ENCODE assay signal across 9 cellular contexts in the genomic region with DNA sequence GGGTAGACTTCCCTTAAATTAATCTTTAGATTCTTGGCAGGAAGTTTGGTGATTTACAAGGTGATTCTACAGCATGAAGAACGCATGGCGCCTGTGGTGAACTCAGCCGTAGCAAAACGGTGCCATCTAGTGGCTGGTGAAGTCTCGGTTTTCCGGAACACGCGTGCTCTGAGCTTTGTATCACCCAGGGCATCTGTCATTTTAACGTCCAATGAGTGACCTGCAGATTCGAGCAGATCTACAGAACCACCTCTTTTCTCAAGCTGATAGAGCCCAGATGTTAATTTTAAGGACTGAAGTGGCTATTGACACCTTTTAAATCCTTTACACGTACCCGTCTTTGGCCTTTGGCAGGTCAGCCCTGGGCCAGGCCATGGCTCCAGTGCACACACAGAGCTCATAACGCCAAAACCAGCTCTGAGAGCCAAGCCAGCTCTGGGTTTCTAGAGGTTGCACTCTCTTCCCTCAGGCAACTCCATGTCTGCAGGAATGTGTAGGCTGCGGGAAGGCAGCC. TPM values are rescaled to one million over a fixed set of nuclear protein-coding genes. Genes with fewer than 3 reads are reported as not detected.
DNase-seq lines count a peak whose midpoint lies in the region; ATAC-seq and TF ChIP-seq lines count a peak whose summit lies in the region.
"Not testable (repeated sequence)": the region's sequence is repeated elsewhere in the genome, so short reads cannot be mapped to it uniquely, and the experiment has no call there.
"Had no signal": no experiment of that assay in that cellular context is flagged by ENCODE, and none has a peak within 500 bp of the region (broad histone marks: within the 10 kb centered on the region; RNA-seq: fewer than 3 reads in every experiment).

No MANE protein-coding gene starts in this region.

- not testable (repeated sequence) for H3K4me3 Mint-ChIP-seq in T-helper 17 cell; MCF 10A (ENCODE audit: unreplicated experiment)

- H3K36me3 Mint-ChIP-seq in T-helper 17 cell (ENCODE audit: low read depth); MCF 10A (ENCODE audit: insufficient read depth, unreplicated experiment): not testable (repeated sequence)

- intact Hi-C loops in MCF 10A (cut with micrococcal nuclease): not testable (repeated sequence)

- TF ChIP-seq CTCF in AG09319 (IDR thresholded peaks at IDR 0.05; ENCODE audit: low read depth, low read length): peak; percentile 7
- peak; percentile 44 for TF ChIP-seq CTCF in MCF 10A (IDR thresholded peaks at IDR 0.05; ENCODE audit: unreplicated experiment)

- ATAC-seq in GM18870 (IDR thresholded peaks at IDR 0.05; ENCODE audit: unreplicated experiment) (peak; percentile 80), HG02981 (IDR thresholded peaks at IDR 0.05; ENCODE audit: unreplicated experiment) (peak; percentile 83), T-helper 17 cell (peak; percentile 87)

- not testable (repeated sequence) for H3K9me3 Mint-ChIP-seq in MCF 10A (ENCODE audit: unreplicated experiment)

- DNase-seq in AG09319 (ENCODE audit: extremely low read depth, low read depth); T-helper 17 cell: not testable (repeated sequence)
- peak; percentile 11 for DNase-seq in NCI-H1694 (lab: John Stamatoyannopoulos, UW)
- DNase-seq in MCF 10A (ENCODE audit: unreplicated experiment): peak; percentile 21
- DNase-seq in iris pigment epithelial cell (ENCODE audit: low read depth): peak; percentile 24
- DNase-seq in retina: peak; percentile 78

- not testable (repeated sequence) for BruUV-seq in MCF 10A (replicated peaks; lab: Mats Ljungman, UMichigan)

- H3K27me3 Mint-ChIP-seq in T-helper 17 cell: not testable (repeated sequence)
- H3K27me3 Mint-ChIP-seq in MCF 10A (ENCODE audit: insufficient read depth, unreplicated experiment): peaks cover 43% of the 10 kb centered on the region

- CTCF ChIA-PET in MCF 10A (lab: Yijun Ruan, JAX): interaction anchor here (0.8 to 2.2 kb wide), 2 partner anchors 30 to 70 kb away, joined by 3 to 8 read pairs; no protein-coding TSS in a partner anchor

- H3K9me3 ChIP-seq in T-helper 17 cell (ENCODE audit: control insufficient read depth, low read length, poor library complexity, severe bottlenecking): not testable (repeated sequence)

- not testable (repeated sequence) for H3K4me1 Mint-ChIP-seq in T-helper 17 cell; MCF 10A (ENCODE audit: insufficient read depth, unreplicated experiment)

- POLR2A ChIA-PET in MCF 10A (lab: Yijun Ruan, JAX): not testable (repeated sequence)

- H3K27ac Mint-ChIP-seq in T-helper 17 cell; MCF 10A (ENCODE audit: low read depth, unreplicated experiment): not testable (repeated sequence)

RNA-seq across cellular contexts. Expression of gene UNC93A, which starts 2.3 kb away (rescaled TPM):
- total RNA-seq in T-helper 17 cell (not detected), MCF 10A (2022) (not detected in 2 replicates)
- total RNA-seq: upper lobe of left lung had no signal

RNA-seq across cellular contexts. Expression of gene TTLL2, which starts 36.1 kb away (rescaled TPM):
- total RNA-seq in T-helper 17 cell (not detected), MCF 10A (2022) (not detected in 2 replicates)
- total RNA-seq: upper lobe of left lung had no signal
